Comparison of ENCODE assay signal across 8 cellular contexts in genomic region chr14:69152944-69153847, GRCh38. TPM values are rescaled to one million over a fixed set of nuclear protein-coding genes. Genes with fewer than 3 reads are reported as not detected.
DNase-seq lines count a peak whose midpoint lies in the region; ATAC-seq and TF ChIP-seq lines count a peak whose summit lies in the region.

TSS of gene DCAF5 (minus strand) at chr14:69153119. CDS start at chr14:69152978, 141 bp downstream.

- H3K4me3 ChIP-seq in mucosa of stomach (ENCODE audit: low read length) = peak within 1 kb of the TSS; percentile 89

- peaks cover 21% of the 10 kb centered on the region for H3K4me1 ChIP-seq in mucosa of stomach (ENCODE audit: control insufficient read depth, insufficient read depth, low read length)

- ATAC-seq in GM21619 (IDR thresholded peaks at IDR 0.05; ENCODE audit: unreplicated experiment) = peak; percentile 77

- peak within 1 kb of the TSS; percentile 90 for H3K4me3 Mint-ChIP-seq in activated T-cell treated with anti-CD3 and anti-CD28 coated beads, Interleukin-2, amount 50 U/mL, for 24 hours

- H3K9me3 ChIP-seq in mucosa of stomach (ENCODE audit: control insufficient read depth, low read length) = no peaks in the 10 kb centered on the region

- no peaks in the 10 kb centered on the region for H3K9me3 Mint-ChIP-seq in activated T-cell treated with anti-CD3 and anti-CD28 coated beads, Interleukin-2, amount 50 U/mL, for 24 hours

- peaks cover 2% of the 10 kb centered on the region for H3K27me3 Mint-ChIP-seq in activated T-cell treated with anti-CD3 and anti-CD28 coated beads, Interleukin-2, amount 50 U/mL, for 24 hours

- H3K4me1 Mint-ChIP-seq in activated T-cell treated with anti-CD3 and anti-CD28 coated beads, Interleukin-2, amount 50 U/mL, for 24 hours (ENCODE audit: low read depth) = peaks cover 33% of the 10 kb centered on the region

- peak; percentile 75 for TF ChIP-seq POLR2A in erythroblast (IDR thresholded peaks at IDR 0.05; ENCODE audit: low read length)

- H3K27ac Mint-ChIP-seq in activated T-cell treated with anti-CD3 and anti-CD28 coated beads, Interleukin-2, amount 50 U/mL, for 24 hours = peak within 1 kb of the TSS; percentile 91

- H3K36me3 Mint-ChIP-seq in activated T-cell treated with anti-CD3 and anti-CD28 coated beads, Interleukin-2, amount 50 U/mL, for 24 hours (ENCODE audit: low read depth) = peaks cover 36% of the 10 kb centered on the region

- H3K36me3 ChIP-seq in mucosa of stomach (ENCODE audit: control insufficient read depth, insufficient read depth, low read length) = peaks cover 6% of the 10 kb centered on the region

- DNase-seq in DMS153 (lab: John Stamatoyannopoulos, UW) (peak; percentile 84), KG1 (lab: John Stamatoyannopoulos, UW) (peak; percentile 80), erythroblast (lab: John Stamatoyannopoulos, UW) (peak; percentile 93 to 95)
- peak; percentile 90 for DNase-seq in activated T-cell treated with anti-CD3 and anti-CD28 coated beads, Interleukin-2, amount 50 U/mL, for 24 hours
- DNase-seq in stimulated activated CD8-positive, alpha-beta memory T cell treated with anti-CD3 and anti-CD28 coated beads, Interleukin-4, amount 100 ng/mL, for 48 hours = peak; percentile 91

- peak within 1 kb of the TSS; percentile 97 for H3K9ac ChIP-seq in mucosa of stomach (ENCODE audit: low read length)

- peaks cover 3% of the 10 kb centered on the region for H3K27me3 ChIP-seq in mucosa of stomach (ENCODE audit: control insufficient read depth, insufficient read depth, low read length)

TF ChIP-seq in PFSK-1, 5 proteins besides CTCF, POLR2A, EP300 and RAD21:
- no peak for TF ChIP-seq REST (IDR thresholded peaks at IDR 0.05; ENCODE audit: insufficient read depth in 1 of 2, low read depth in 2 of 2, low read length in 2 of 2)
- peak; percentile 82 for TF ChIP-seq FOXP2 (optimal IDR thresholded peaks at IDR 0.05; ENCODE audit: borderline replicate concordance, extremely low read depth, extremely low read length, insufficient read depth)
- peak; percentile 25; the same call in 1 of the 2 replicates for TF ChIP-seq SIN3A (IDR thresholded peaks at IDR 0.05; ENCODE audit: borderline replicate concordance, insufficient read depth, low read length)
- no peak for TF ChIP-seq POLR2AphosphoS5 (IDR thresholded peaks at IDR 0.05; ENCODE audit: low read depth, low read length)
- TF ChIP-seq TAF1 (IDR thresholded peaks at IDR 0.05; ENCODE audit: borderline replicate concordance, insufficient read depth, low read length) = peak; percentile 34; the same call in 1 of the 2 replicates

RNA-seq across cellular contexts. Expression of gene DCAF5, which starts in this region (rescaled TPM):
- 18.1 TPM for polyA plus RNA-seq in PFSK-1 (2012; ENCODE audit: insufficient read length, low read depth)

Comparison
In these comparisons a context has a peak if more than half of its experiments do, and no peak if none do; other contexts are left out.
1. Peak in every context shown above with its lines: DNase-seq, ATAC-seq and H3K4me3 ChIP-seq.